In the genomic region with DNA sequence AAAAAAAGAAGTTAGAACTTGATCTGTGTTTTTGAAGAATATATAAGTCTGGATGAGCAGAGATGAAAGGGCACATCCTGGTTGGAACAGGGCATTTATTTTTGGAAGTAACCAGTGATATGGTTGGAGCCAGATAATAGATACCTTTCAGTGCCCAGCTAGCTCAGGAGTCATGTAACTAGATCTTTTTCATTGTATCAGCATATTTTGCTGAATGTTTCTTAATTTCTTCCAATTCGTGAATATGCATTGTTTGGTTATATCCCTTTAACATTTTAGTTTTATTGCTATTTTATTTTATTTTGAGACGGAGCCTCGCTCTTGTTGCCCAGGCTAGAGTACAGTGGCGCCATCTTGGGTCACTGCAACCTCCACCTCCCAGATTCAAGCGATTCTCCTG, we compare ENCODE assay signal across 17 cellular contexts.
DNase-seq lines count a peak whose midpoint lies in the region; ATAC-seq, FAIRE-seq and TF ChIP-seq lines count a peak whose summit lies in the region.
"Had no signal": no experiment of that assay in that cellular context is flagged by ENCODE, and none has a peak within 500 bp of the region (broad histone marks: within the 10 kb centered on the region; RNA-seq: fewer than 3 reads in every experiment).

No MANE protein-coding gene starts in this region.

- no peak for TF ChIP-seq CTCF in heart left ventricle (IDR thresholded peaks at IDR 0.05)
- no peak for TF ChIP-seq CTCF in A549 (IDR thresholded peaks at IDR 0.05)
- no peak for TF ChIP-seq CTCF in K562 (IDR thresholded peaks at IDR 0.05 in 2 of 3, conservative IDR thresholded peaks at IDR 0.05 in 1 of 3; ENCODE audit: insufficient read depth in 2 of 3, low read depth in 1 of 3, low read length in 3 of 3)
- no peak for TF ChIP-seq CTCF in gastrocnemius medialis (IDR thresholded peaks at IDR 0.05 in 4 of 5, conservative IDR thresholded peaks at IDR 0.05 in 1 of 5)
- no peak for TF ChIP-seq CTCF in coronary artery (IDR thresholded peaks at IDR 0.05)

- POLR2A ChIA-PET in A549 (lab: Yijun Ruan, JAX) (no interaction called here), K562 (lab: Yijun Ruan, JAX) (no interaction called here)

- peaks cover 0 to 25% (median 11%) of the 10 kb centered on the region in 9 donors for H3K36me3 ChIP-seq in heart left ventricle
- H3K36me3 ChIP-seq in K562 (ENCODE audit: control insufficient read depth, insufficient read depth, low read length): peaks cover 5% of the 10 kb centered on the region; the same call in 2 of the 3 replicates
- H3K36me3 ChIP-seq in gastrocnemius medialis: no peaks in the 10 kb centered on the region

- H3K27ac ChIP-seq in heart left ventricle: no peak overlapping the region
- no peak overlapping the region for H3K27ac ChIP-seq in A549
- H3K27ac ChIP-seq in K562 (ENCODE audit: extremely low read depth, low read depth, low read length): no peak overlapping the region
- H3K27ac ChIP-seq in gastrocnemius medialis: peak overlapping the region in 3 of 4 donors; percentile 8 to 58 (median 58)
- no peak overlapping the region for H3K27ac ChIP-seq in coronary artery
- H3K27ac ChIP-seq: BLaER1 treated with 17β-estradiol and CSF1 and Interleukin-3, amounts not matched to agents 10 nM and 100 nM had no signal

- no peak overlapping the region for H2AFZ ChIP-seq in K562 (ENCODE audit: low read depth, low read length)
- H2AFZ ChIP-seq: GM23338 had no signal

- H3K4me2 ChIP-seq in A549 (no peak overlapping the region), K562 (ENCODE audit: insufficient read depth, low read length) (no peak overlapping the region)
- H3K4me2 ChIP-seq: BLaER1 treated with 17β-estradiol and CSF1 and Interleukin-3, amounts not matched to agents 10 nM and 100 nM; GM23338 had no signal

- in situ Hi-C loops in K562 (cut with MboI): no loop called here
- in situ Hi-C loops in gastrocnemius medialis (cut with MboI; ENCODE audit: low sequenced_read_pairs in 4 of 4): loop anchor here in 3 of 4 donors (5.0 to 10.0 kb wide), 2 partner anchors 111 to 113 kb away; no protein-coding TSS in a partner anchor

- peaks cover 0 to 43% (median 9%) of the 10 kb centered on the region in 12 donors for H3K4me1 ChIP-seq in heart left ventricle
- H3K4me1 ChIP-seq in A549: peaks cover 17% of the 10 kb centered on the region; the same call in 2 of the 3 replicates
- H3K4me1 ChIP-seq in K562 (replicated peaks in 1 of 2; ENCODE audit: control insufficient read depth in 2 of 2, insufficient read depth in 2 of 2, low read length in 2 of 2): no peaks in the 10 kb centered on the region
- H3K4me1 ChIP-seq in gastrocnemius medialis: peaks cover 52 to 58% of the 10 kb centered on the region in 2 donors

- H3K27me3 ChIP-seq in heart left ventricle (no peaks in the 10 kb centered on the region), K562 (ENCODE audit: control insufficient read depth in 2 of 2, insufficient read depth in 2 of 2, low read length in 2 of 2) (no peaks in the 10 kb centered on the region), gastrocnemius medialis (no peaks in the 10 kb centered on the region)
- H3K27me3 ChIP-seq: BLaER1 treated with 17β-estradiol and CSF1 and Interleukin-3, amounts not matched to agents 10 nM and 100 nM had no signal

- ATAC-seq in heart left ventricle: peak; percentile 14 to 26 (median 22)
- no peak for ATAC-seq in Right ventricle myocardium superior (ENCODE audit: poor library complexity)
- no peak for ATAC-seq in A549
- ATAC-seq in K562: no peak
- ATAC-seq in gastrocnemius medialis: no peak
- ATAC-seq: CD8-positive, alpha-beta T cell; GM23338 had no signal

- TF ChIP-seq POLR2A in heart left ventricle (IDR thresholded peaks at IDR 0.05) (no peak), A549 (IDR thresholded peaks at IDR 0.05; ENCODE audit: low read length) (no peak), K562 (conservative IDR thresholded peaks at IDR 0.05) (no peak), gastrocnemius medialis (IDR thresholded peaks at IDR 0.05) (no peak)

- WGBS in heart left ventricle, 4 donors: 87 to 96% (median 92%) methylated on average over 5 of the region's 5 CpGs
- 92% methylated on average over 5 of the region's 5 CpGs for WGBS in A549 (ENCODE audit: missing lambda C conversion rate)
- 92% methylated on average over 1 of the region's 5 CpGs for whole genome bisulfite sequencing in K562 (ENCODE audit: insufficient coverage, low coverage, missing lambda C conversion rate)

- TF ChIP-seq RAD21 in A549 (conservative IDR thresholded peaks at IDR 0.05 in 1 of 2, IDR thresholded peaks at IDR 0.05 in 1 of 2) (no peak), K562 (CRISPR knock-in tag; conservative IDR thresholded peaks at IDR 0.05 in 1 of 2, IDR thresholded peaks at IDR 0.05 in 1 of 2) (no peak)

- intact Hi-C loops in heart left ventricle (cut with DNase I) (loop anchor here in 5 of 10 donors (5.0 to 10.0 kb wide), 3 partner anchors 79 to 108 kb away; a partner anchor contains a TSS), Right ventricle myocardium superior (cut with DNase I) (loop anchor here (5.0 kb wide), 1 partner anchor 113 kb away; no protein-coding TSS in a partner anchor), K562 (cut with micrococcal nuclease) (loop anchor here (10.0 kb wide), 1 partner anchor 111 kb away; no protein-coding TSS in a partner anchor), gastrocnemius medialis (cut with DNase I; ENCODE audit: low total_unique reads) (no loop called here)

- peaks cover 29% of the 10 kb centered on the region for H3K79me2 ChIP-seq in K562 (ENCODE audit: control insufficient read depth, insufficient read depth, low read length)

- no peak overlapping the region for H3K9ac ChIP-seq in K562 (ENCODE audit: insufficient read depth in 1 of 2, low read depth in 2 of 2, low read length in 2 of 2)
- H3K9ac ChIP-seq: BLaER1 treated with 17β-estradiol and CSF1 and Interleukin-3, amounts not matched to agents 10 nM and 100 nM had no signal

- H3K4me3 ChIP-seq in heart left ventricle (no peak overlapping the region), A549 (no peak overlapping the region), K562 (no peak overlapping the region), gastrocnemius medialis (no peak overlapping the region), coronary artery (no peak overlapping the region)
- H3K4me3 ChIP-seq: BLaER1 treated with 17β-estradiol and CSF1 and Interleukin-3, amounts not matched to agents 10 nM and 100 nM; GM23338 had no signal

- H3K9me1 ChIP-seq in K562 (ENCODE audit: control insufficient read depth, insufficient read depth, low read length): no peaks in the 10 kb centered on the region

- H4K20me1 ChIP-seq in K562 (replicated peaks; ENCODE audit: control insufficient read depth, insufficient read depth, low read length): no peaks in the 10 kb centered on the region

- BruUV-seq in K562 (replicated peaks; lab: Mats Ljungman, UMichigan): no TSS peak

- H3K9me3 ChIP-seq in heart left ventricle (no peaks in the 10 kb centered on the region), A549 (no peaks in the 10 kb centered on the region), K562 (replicated peaks; ENCODE audit: control insufficient read depth, insufficient read depth, low read depth, low read length) (no peaks in the 10 kb centered on the region), gastrocnemius medialis (no peaks in the 10 kb centered on the region)
- H3K9me3 ChIP-seq: BLaER1 treated with 17β-estradiol and CSF1 and Interleukin-3, amounts not matched to agents 10 nM and 100 nM had no signal

- CTCF ChIA-PET in A549 (lab: Yijun Ruan, JAX): no interaction called here
- CTCF ChIA-PET in K562 (lab: Yijun Ruan, JAX; ENCODE audit: low intra/inter-chr PET ratio): no interaction called here

- DNase-seq in heart left ventricle (no peak), Right ventricle myocardium superior (no peak), A549 (ENCODE audit: low read depth in 1 of 2, low spot score in 1 of 2) (no peak), K562 (ENCODE audit: extremely low read depth in 1 of 4, low spot score in 3 of 4) (no peak), gastrocnemius medialis (no peak), nucleus accumbens (lab: John Stamatoyannopoulos, UW) (no peak), coronary artery (ENCODE audit: low spot score) (no peak)
- DNase-seq: 8988T; Calu3; CD8-positive, alpha-beta T cell; DMS79 treated with DMSO at 0.1 percent for 48 hours; GF-D8; HCEC 1CT had no signal

- TF ChIP-seq EP300 in A549 (IDR thresholded peaks at IDR 0.05) (no peak), K562 (IDR thresholded peaks at IDR 0.05; ENCODE audit: low read length) (no peak)

- FAIRE-seq in A549 (lab: Jason Lieb, UNC): no peak
- no peak for FAIRE-seq in K562 (lab: Jason Lieb, UNC)
- FAIRE-seq: H54, HTR-8/SVneo had no signal

TF ChIP-seq in A549, 52 proteins besides CTCF, POLR2A, EP300 and RAD21 (continues in another document):
- TF ChIP-seq, protein P1, sequence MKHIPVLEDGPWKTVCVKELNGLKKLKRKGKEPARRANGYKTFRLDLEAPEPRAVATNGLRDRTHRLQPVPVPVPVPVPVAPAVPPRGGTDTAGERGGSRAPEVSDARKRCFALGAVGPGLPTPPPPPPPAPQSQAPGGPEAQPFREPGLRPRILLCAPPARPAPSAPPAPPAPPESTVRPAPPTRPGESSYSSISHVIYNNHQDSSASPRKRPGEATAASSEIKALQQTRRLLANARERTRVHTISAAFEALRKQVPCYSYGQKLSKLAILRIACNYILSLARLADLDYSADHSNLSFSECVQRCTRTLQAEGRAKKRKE (CRISPR knock-in tag; IDR thresholded peaks at IDR 0.05; ENCODE audit: low read depth): no peak
- TF ChIP-seq CHD4 (IDR thresholded peaks at IDR 0.05; ENCODE audit: borderline replicate concordance): no peak
- TF ChIP-seq ZFP36 (IDR thresholded peaks at IDR 0.05; ENCODE audit: borderline replicate concordance, partially characterized antibody): no peak
- no peak for TF ChIP-seq HOXB13 (CRISPR knock-in tag; IDR thresholded peaks at IDR 0.05; ENCODE audit: low read depth)
- TF ChIP-seq HDAC2 (IDR thresholded peaks at IDR 0.05): no peak

TF ChIP-seq in K562, 482 proteins besides CTCF, POLR2A, EP300 and RAD21:
- TF ChIP-seq CXXC5 (CRISPR knock-in tag; IDR thresholded peaks at IDR 0.05): no peak
- TF ChIP-seq ZNF3 (CRISPR knock-in tag; IDR thresholded peaks at IDR 0.05): no peak
- TF ChIP-seq ERF (CRISPR knock-in tag; IDR thresholded peaks at IDR 0.05): no peak
- TF ChIP-seq, protein P2, sequence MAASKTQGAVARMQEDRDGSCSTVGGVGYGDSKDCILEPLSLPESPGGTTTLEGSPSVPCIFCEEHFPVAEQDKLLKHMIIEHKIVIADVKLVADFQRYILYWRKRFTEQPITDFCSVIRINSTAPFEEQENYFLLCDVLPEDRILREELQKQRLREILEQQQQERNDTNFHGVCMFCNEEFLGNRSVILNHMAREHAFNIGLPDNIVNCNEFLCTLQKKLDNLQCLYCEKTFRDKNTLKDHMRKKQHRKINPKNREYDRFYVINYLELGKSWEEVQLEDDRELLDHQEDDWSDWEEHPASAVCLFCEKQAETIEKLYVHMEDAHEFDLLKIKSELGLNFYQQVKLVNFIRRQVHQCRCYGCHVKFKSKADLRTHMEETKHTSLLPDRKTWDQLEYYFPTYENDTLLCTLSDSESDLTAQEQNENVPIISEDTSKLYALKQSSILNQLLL (CRISPR knock-in tag; IDR thresholded peaks at IDR 0.05; ENCODE audit: borderline replicate concordance): no peak
- peak; percentile 74 for TF ChIP-seq ZNF316 (IDR thresholded peaks at IDR 0.05)
- TF ChIP-seq TRIM28 (IDR thresholded peaks at IDR 0.05): no peak
- peak; percentile 54; the same call in 1 of the 2 replicates for TF ChIP-seq C11orf30 (IDR thresholded peaks at IDR 0.05; ENCODE audit: low read depth)

Comparison
In these comparisons a context has a peak if more than half of its experiments do, and no peak if none do; other contexts are left out.
1. ATAC-seq: peak in heart left ventricle (4 of 4); none in Right ventricle myocardium superior (single experiment), A549 (0 of 2), K562 (single experiment) and gastrocnemius medialis (0 of 2).
2. H3K27ac ChIP-seq: peak in gastrocnemius medialis (3 of 4); none in heart left ventricle (0 of 12), A549 (0 of 2), K562 (single experiment) and coronary artery (0 of 2).